In the genomic region with DNA sequence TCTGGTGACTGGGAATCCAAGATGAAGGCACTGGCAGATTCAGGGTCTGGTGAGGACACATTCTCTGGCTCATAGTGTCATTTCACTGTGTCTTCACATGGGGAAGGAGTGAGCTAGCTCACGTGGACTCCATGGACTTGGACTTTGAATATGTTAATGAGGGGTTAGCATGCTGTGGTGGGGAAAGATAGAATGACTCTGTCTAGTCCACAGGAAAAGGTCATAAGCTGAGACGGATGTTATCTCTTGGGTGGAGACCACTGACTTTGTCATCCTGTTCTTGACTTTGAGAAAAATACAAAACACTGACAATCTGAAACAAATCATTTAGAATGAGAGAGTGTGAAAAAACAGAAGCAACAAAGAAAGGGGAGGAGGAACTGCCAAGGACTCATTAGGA, we compare ENCODE assay signal across 26 cellular contexts.
"Had no signal": no experiment of that assay in that cellular context is flagged by ENCODE, and none has a peak within 500 bp of the region (broad histone marks: within the 10 kb centered on the region; RNA-seq: fewer than 3 reads in every experiment).

No MANE protein-coding gene starts in this region.

- H3K9me3 ChIP-seq: gastroesophageal sphincter, neutrophil, sigmoid colon, testis, transverse colon had no signal

- H3K4me1 ChIP-seq: gastroesophageal sphincter, sigmoid colon, testis had no signal

- H3K36me3 ChIP-seq: brain microvascular endothelial cell, gastroesophageal sphincter, neutrophil, sigmoid colon, transverse colon had no signal

- H3K36me3 Mint-ChIP-seq: activated naive CD8-positive, alpha-beta T cell treated with anti-CD3 and anti-CD28 coated beads, Interleukin-2, amount 10 ng/mL, durations not matched to agents 7 days and 5 days; T-cell had no signal

- DNase-seq: activated effector memory CD4-positive, alpha-beta T cell treated with Interleukin-2 at 50 U/mL for 16 hours; activated naive CD4-positive, alpha-beta T cell treated with anti-CD3 and anti-CD28 coated beads for 36 hours; activated naive CD8-positive, alpha-beta T cell treated with anti-CD3 and anti-CD28 coated beads, Interleukin-2, amount 10 ng/mL, durations not matched to agents 7 days and 5 days; activated T-cell treated with anti-CD3 and anti-CD28 coated beads, Interleukin-2, amount 50 U/mL, for 48 hours; amniotic stem cell; brain microvascular endothelial cell; effector memory CD8-positive, alpha-beta T cell; erythroblast; hippocampal formation; left cardiac atrium; left ventricle myocardium superior; sigmoid colon; small intestine; stimulated activated CD4-positive, alpha-beta T cell treated with anti-CD3 and anti-CD28 coated beads, Interleukin-4, amount 100 ng/mL, for 4 hours; stimulated activated CD8-positive, alpha-beta memory T cell treated with anti-CD3 and anti-CD28 coated beads, Interleukin-4, amount 100 ng/mL, for 48 hours; stimulated activated naive CD4-positive, alpha-beta T cell; T-cell; testis; transverse colon had no signal

- ATAC-seq: effector memory CD8-positive, alpha-beta T cell; gastroesophageal sphincter; left cardiac atrium; left ventricle myocardium superior; T-cell had no signal

- H3K4me3 Mint-ChIP-seq: activated naive CD4-positive, alpha-beta T cell treated with anti-CD3 and anti-CD28 coated beads for 36 hours; activated naive CD8-positive, alpha-beta T cell treated with anti-CD3 and anti-CD28 coated beads, Interleukin-2, amount 10 ng/mL, durations not matched to agents 7 days and 5 days; effector memory CD8-positive, alpha-beta T cell; nephron; T-cell had no signal

- H3K27me3 Mint-ChIP-seq: activated naive CD8-positive, alpha-beta T cell treated with anti-CD3 and anti-CD28 coated beads, Interleukin-2, amount 10 ng/mL, durations not matched to agents 7 days and 5 days; effector memory CD8-positive, alpha-beta T cell; progenitor cell of endocrine pancreas; T-cell had no signal

- H3K9me3 Mint-ChIP-seq: activated naive CD4-positive, alpha-beta T cell treated with anti-CD3 and anti-CD28 coated beads for 36 hours; activated naive CD8-positive, alpha-beta T cell treated with anti-CD3 and anti-CD28 coated beads, Interleukin-2, amount 10 ng/mL, durations not matched to agents 7 days and 5 days; effector memory CD8-positive, alpha-beta T cell had no signal

- H3K27me3 ChIP-seq: brain microvascular endothelial cell, gastroesophageal sphincter, neutrophil, sigmoid colon, testis, transverse colon had no signal

- H3K4me1 Mint-ChIP-seq: nephron had no signal

- H3K27ac Mint-ChIP-seq: activated naive CD4-positive, alpha-beta T cell treated with anti-CD3 and anti-CD28 coated beads for 36 hours; activated naive CD8-positive, alpha-beta T cell treated with anti-CD3 and anti-CD28 coated beads, Interleukin-2, amount 10 ng/mL, durations not matched to agents 7 days and 5 days; nephron; progenitor cell of endocrine pancreas; T-cell had no signal

- H3K4me3 ChIP-seq: coronary artery, gastroesophageal sphincter, sigmoid colon, testis, transverse colon had no signal

- H3K27ac ChIP-seq: brain microvascular endothelial cell, coronary artery, gastroesophageal sphincter, neutrophil, sigmoid colon, testis, transverse colon had no signal

- FAIRE-seq: astrocyte, keratinocyte, small intestine had no signal
